8 cellular contexts compared by ENCODE assay signal in genomic region chr4:185210102-185210981, GRCh38. TPM values are rescaled to one million over a fixed set of nuclear protein-coding genes. Genes with fewer than 3 reads are reported as not detected.
A peak's percentile ranks its signal among the peaks of the same experiment; 100 is the strongest.
DNase-seq lines count a peak whose midpoint lies in the region; ATAC-seq, FAIRE-seq and TF ChIP-seq lines count a peak whose summit lies in the region.

No MANE protein-coding gene starts in this region.

- WGBS in A549 (ENCODE audit: missing lambda C conversion rate), result 2% methylated on average over 18 of the region's 84 CpGs
- WGBS in prostate gland, result under 1% methylated on average over 82 of the region's 84 CpGs

- FAIRE-seq in A549 (lab: Jason Lieb, UNC), result no peak

- peaks cover 15% of the 10 kb centered on the region; the same call in 2 of the 3 replicates for H3K4me1 ChIP-seq in A549
- peaks cover 0 to 7% of the 10 kb centered on the region in 2 donors for H3K4me1 ChIP-seq in ascending aorta
- H3K4me1 ChIP-seq in prostate gland (replicated peaks), result peaks cover 7% of the 10 kb centered on the region

- no peaks in the 10 kb centered on the region for H3K36me3 ChIP-seq in ascending aorta
- H3K36me3 ChIP-seq in prostate gland, result no peaks in the 10 kb centered on the region

- peak overlapping the region; percentile 68 for H3K4me3 ChIP-seq in A549
- H3K4me3 ChIP-seq in ascending aorta, result peak overlapping the region; percentile 63 to 86
- peak overlapping the region; percentile 82 for H3K4me3 ChIP-seq in prostate gland

- no peaks in the 10 kb centered on the region for H3K9me3 ChIP-seq in A549
- H3K9me3 ChIP-seq in ascending aorta, result no peaks in the 10 kb centered on the region
- H3K9me3 ChIP-seq in prostate gland, result no peaks in the 10 kb centered on the region

- ATAC-seq in A549, result peak; percentile 46 to 61
- ATAC-seq in GM18519 (IDR thresholded peaks at IDR 0.05; ENCODE audit: low FRiP score, unreplicated experiment), result peak; percentile 1
- peak; percentile 19 for ATAC-seq in HG03064 (IDR thresholded peaks at IDR 0.05; ENCODE audit: low read depth, unreplicated experiment)
- peak; percentile 28 for ATAC-seq in left ventricle myocardium superior

- H3K4me2 ChIP-seq in A549, result peak overlapping the region; percentile 92

- no peaks in the 10 kb centered on the region for H3K27me3 ChIP-seq in ascending aorta
- no peaks in the 10 kb centered on the region for H3K27me3 ChIP-seq in prostate gland (replicated peaks; ENCODE audit: insufficient read depth)

- no peak for TF ChIP-seq RAD21 in A549 (conservative IDR thresholded peaks at IDR 0.05 in 1 of 2, IDR thresholded peaks at IDR 0.05 in 1 of 2)

- POLR2A ChIA-PET in A549 (lab: Yijun Ruan, JAX), result interaction anchor here (0.5 to 2.2 kb wide), 2 partner anchors 186 to 397 kb away, joined by 3 to 9 read pairs; partner anchors contain the start of genes ANKRD37 and LRP2BP

- TF ChIP-seq POLR2A in A549 (IDR thresholded peaks at IDR 0.05; ENCODE audit: low read length), result no peak
- peak; percentile 44 for TF ChIP-seq POLR2A in prostate gland (IDR thresholded peaks at IDR 0.05)

- CTCF ChIA-PET in A549 (lab: Yijun Ruan, JAX), result interaction anchor here (0.7 to 1.7 kb wide), 3 partner anchors 12 to 81 kb away, joined by 3 to 5 read pairs (median 3); no protein-coding TSS in a partner anchor

- no peak for TF ChIP-seq EP300 in A549 (IDR thresholded peaks at IDR 0.05)

- TF ChIP-seq CTCF in A549 (IDR thresholded peaks at IDR 0.05) (no peak), ascending aorta (IDR thresholded peaks at IDR 0.05) (peak in 1 of 3 experiments; percentile 6), prostate gland (IDR thresholded peaks at IDR 0.05) (peak in 1 of 4 experiments; percentile 10)

- intact Hi-C loops in ascending aorta (cut with DNase I), result loop anchor here (2.0 to 5.0 kb wide), 2 partner anchors 147 to 186 kb away; partner anchors contain the start of gene ANKRD37
- intact Hi-C loops in left ventricle myocardium superior (cut with micrococcal nuclease), result no loop called here
- intact Hi-C loops in prostate gland (cut with DNase I), result loop anchor here (5.0 kb wide), 2 partner anchors 187 to 257 kb away; partner anchors contain the start of genes ANKRD37 and LRP2BP

- H3K27ac ChIP-seq in A549 (peak overlapping the region; percentile 73 to 96), ascending aorta (peak overlapping the region; percentile 84 to 95), prostate gland (peak overlapping the region; percentile 85 to 95)

- DNase-seq in A549 (ENCODE audit: low read depth in 1 of 2, low spot score in 1 of 2), result peak in 1 of 2 experiments; percentile 42
- DNase-seq in SK-N-DZ (ENCODE audit: low spot score), result peak; percentile 34
- DNase-seq in ascending aorta (ENCODE audit: low spot score in 2 of 2), result peak in 1 of 2 donors; percentile 74
- DNase-seq in left ventricle myocardium superior, result peak; percentile 62
- peak; percentile 40 for DNase-seq in prostate gland (ENCODE audit: low spot score)
- no peak for DNase-seq in mesenteric fat pad (ENCODE audit: low spot score)

TF ChIP-seq in A549, 52 proteins besides CTCF, POLR2A, EP300 and RAD21:
- TF ChIP-seq MYC (IDR thresholded peaks at IDR 0.05; ENCODE audit: borderline replicate concordance, low read length), result no peak
- TF ChIP-seq, protein P1, sequence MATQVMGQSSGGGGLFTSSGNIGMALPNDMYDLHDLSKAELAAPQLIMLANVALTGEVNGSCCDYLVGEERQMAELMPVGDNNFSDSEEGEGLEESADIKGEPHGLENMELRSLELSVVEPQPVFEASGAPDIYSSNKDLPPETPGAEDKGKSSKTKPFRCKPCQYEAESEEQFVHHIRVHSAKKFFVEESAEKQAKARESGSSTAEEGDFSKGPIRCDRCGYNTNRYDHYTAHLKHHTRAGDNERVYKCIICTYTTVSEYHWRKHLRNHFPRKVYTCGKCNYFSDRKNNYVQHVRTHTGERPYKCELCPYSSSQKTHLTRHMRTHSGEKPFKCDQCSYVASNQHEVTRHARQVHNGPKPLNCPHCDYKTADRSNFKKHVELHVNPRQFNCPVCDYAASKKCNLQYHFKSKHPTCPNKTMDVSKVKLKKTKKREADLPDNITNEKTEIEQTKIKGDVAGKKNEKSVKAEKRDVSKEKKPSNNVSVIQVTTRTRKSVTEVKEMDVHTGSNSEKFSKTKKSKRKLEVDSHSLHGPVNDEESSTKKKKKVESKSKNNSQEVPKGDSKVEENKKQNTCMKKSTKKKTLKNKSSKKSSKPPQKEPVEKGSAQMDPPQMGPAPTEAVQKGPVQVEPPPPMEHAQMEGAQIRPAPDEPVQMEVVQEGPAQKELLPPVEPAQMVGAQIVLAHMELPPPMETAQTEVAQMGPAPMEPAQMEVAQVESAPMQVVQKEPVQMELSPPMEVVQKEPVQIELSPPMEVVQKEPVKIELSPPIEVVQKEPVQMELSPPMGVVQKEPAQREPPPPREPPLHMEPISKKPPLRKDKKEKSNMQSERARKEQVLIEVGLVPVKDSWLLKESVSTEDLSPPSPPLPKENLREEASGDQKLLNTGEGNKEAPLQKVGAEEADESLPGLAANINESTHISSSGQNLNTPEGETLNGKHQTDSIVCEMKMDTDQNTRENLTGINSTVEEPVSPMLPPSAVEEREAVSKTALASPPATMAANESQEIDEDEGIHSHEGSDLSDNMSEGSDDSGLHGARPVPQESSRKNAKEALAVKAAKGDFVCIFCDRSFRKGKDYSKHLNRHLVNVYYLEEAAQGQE (IDR thresholded peaks at IDR 0.05), result no peak
- no peak for TF ChIP-seq CHD4 (IDR thresholded peaks at IDR 0.05; ENCODE audit: borderline replicate concordance)
- no peak for TF ChIP-seq ESRRA (IDR thresholded peaks at IDR 0.05; ENCODE audit: borderline replicate concordance, low read length)
- TF ChIP-seq PHF8 (IDR thresholded peaks at IDR 0.05; ENCODE audit: borderline replicate concordance, low read depth), result no peak
- TF ChIP-seq FOSL2 (IDR thresholded peaks at IDR 0.05), result no peak
- TF ChIP-seq FOSL2 (CRISPR knock-in tag; IDR thresholded peaks at IDR 0.05), result no peak
- no peak for TF ChIP-seq JUN (IDR thresholded peaks at IDR 0.05)
- TF ChIP-seq, protein P2, sequence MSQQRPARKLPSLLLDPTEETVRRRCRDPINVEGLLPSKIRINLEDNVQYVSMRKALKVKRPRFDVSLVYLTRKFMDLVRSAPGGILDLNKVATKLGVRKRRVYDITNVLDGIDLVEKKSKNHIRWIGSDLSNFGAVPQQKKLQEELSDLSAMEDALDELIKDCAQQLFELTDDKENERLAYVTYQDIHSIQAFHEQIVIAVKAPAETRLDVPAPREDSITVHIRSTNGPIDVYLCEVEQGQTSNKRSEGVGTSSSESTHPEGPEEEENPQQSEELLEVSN (IDR thresholded peaks at IDR 0.05; ENCODE audit: borderline replicate concordance, low read depth), result no peak
- no peak for TF ChIP-seq NFE2L2 (conservative IDR thresholded peaks at IDR 0.05; ENCODE audit: low read length)
- no peak for TF ChIP-seq ZFP36 (IDR thresholded peaks at IDR 0.05; ENCODE audit: borderline replicate concordance, partially characterized antibody)
- TF ChIP-seq SMC3 (IDR thresholded peaks at IDR 0.05), result no peak
- no peak for TF ChIP-seq EHF (CRISPR knock-in tag; IDR thresholded peaks at IDR 0.05)
- no peak for TF ChIP-seq HDAC2 (IDR thresholded peaks at IDR 0.05)
- TF ChIP-seq KDM1A (IDR thresholded peaks at IDR 0.05; ENCODE audit: low read depth), result no peak
TF ChIP-seq in A549: peak in this region for 0.

RNA-seq across cellular contexts. Expression of gene SNX25, which starts 0.9 kb away (rescaled TPM):
- polyA plus RNA-seq in A549 (2011; rRNA removed) (13.0 and 19.0 TPM in 2 replicates), A549 (2017; fragmentation: RNase III; extraction: RNeasy Plus Mini Kit Qiagen cat#74134 plus additional on column Dnase treatment) (8.5 to 10.1 TPM (median 8.5 TPM) in 3 replicates)
- 2.4 and 3.0 TPM in 2 replicates for polyA plus RNA-seq in A549 (2012; cell fraction: cytosol; rRNA removed)
- polyA plus RNA-seq in A549 (2012; cell fraction: nucleus; rRNA removed), result 1.8 and 2.9 TPM in 2 replicates
- 37.9 and 42.9 TPM in 2 replicates for polyA minus RNA-seq in A549 (2011; rRNA and poly(A)+ RNA removed)
- polyA plus RNA-seq in SK-N-DZ (2014; cell fraction: cytosol; rRNA removed), result 7.5 and 8.8 TPM in 2 replicates
- polyA plus RNA-seq in SK-N-DZ (2014; cell fraction: nucleus; rRNA removed), result 8.7 and 10.4 TPM in 2 replicates
- total RNA-seq in ascending aorta (18.7 TPM), left ventricle myocardium superior (10.0 TPM), prostate gland (10 to 100 TPM; 26.4 to 49.5 TPM), mesenteric fat pad (15.5 TPM)

RNA-seq across cellular contexts. Expression of gene CFAP97, which starts 6.5 kb away (rescaled TPM):
- polyA plus RNA-seq in A549 (2011; rRNA removed) (41.8 and 48.2 TPM in 2 replicates), A549 (2017; fragmentation: RNase III; extraction: RNeasy Plus Mini Kit Qiagen cat#74134 plus additional on column Dnase treatment) (15.7 to 16.3 TPM (median 15.8 TPM) in 3 replicates)
- 4.6 and 4.8 TPM in 2 replicates for polyA plus RNA-seq in A549 (2012; cell fraction: cytosol; rRNA removed)
- polyA plus RNA-seq in A549 (2012; cell fraction: nucleus; rRNA removed), result 1.2 and 2.1 TPM in 2 replicates
- polyA minus RNA-seq in A549 (2011; rRNA and poly(A)+ RNA removed), result 13.0 and 14.5 TPM in 2 replicates
- polyA plus RNA-seq in SK-N-DZ (2014; cell fraction: cytosol; rRNA removed), result 18.7 and 21.0 TPM in 2 replicates
- 6.9 and 8.7 TPM in 2 replicates for polyA plus RNA-seq in SK-N-DZ (2014; cell fraction: nucleus; rRNA removed)
- total RNA-seq in ascending aorta (27.7 TPM), left ventricle myocardium superior (9.8 TPM), prostate gland (10 to 100 TPM; 28.9 to 35.2 TPM), mesenteric fat pad (45.1 TPM)

Comparison
In these comparisons a context has a peak if more than half of its experiments do, and no peak if none do; other contexts are left out.
1. ATAC-seq: peak in every context shown above with its lines; median percentile 54 in A549; 28 in left ventricle myocardium superior; 19 in HG03064; 1 in GM18519.